Comparison of ENCODE assay signal across 1 cellular context in genomic region chr7:6159097-6159483, GRCh38.
TF ChIP-seq lines count a peak whose summit lies in the region.

No MANE protein-coding gene starts in this region.

TF ChIP-seq in IMR-90, 13 proteins besides CTCF, POLR2A, EP300 and RAD21 (continued from another document):
- no peak for TF ChIP-seq SMC3 (IDR thresholded peaks at IDR 0.05; ENCODE audit: low read depth, low read length)
- TF ChIP-seq, protein P1, sequence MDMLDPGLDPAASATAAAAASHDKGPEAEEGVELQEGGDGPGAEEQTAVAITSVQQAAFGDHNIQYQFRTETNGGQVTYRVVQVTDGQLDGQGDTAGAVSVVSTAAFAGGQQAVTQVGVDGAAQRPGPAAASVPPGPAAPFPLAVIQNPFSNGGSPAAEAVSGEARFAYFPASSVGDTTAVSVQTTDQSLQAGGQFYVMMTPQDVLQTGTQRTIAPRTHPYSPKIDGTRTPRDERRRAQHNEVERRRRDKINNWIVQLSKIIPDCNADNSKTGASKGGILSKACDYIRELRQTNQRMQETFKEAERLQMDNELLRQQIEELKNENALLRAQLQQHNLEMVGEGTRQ (IDR thresholded peaks at IDR 0.05; ENCODE audit: low read depth, low read length) = no peak
- no peak for TF ChIP-seq NFE2L2 (IDR thresholded peaks at IDR 0.05; ENCODE audit: low read depth, low read length)
- no peak for TF ChIP-seq RCOR1 (IDR thresholded peaks at IDR 0.05; ENCODE audit: insufficient replicate concordance, low read length)
- no peak for TF ChIP-seq MAFK (IDR thresholded peaks at IDR 0.05; ENCODE audit: low read depth, low read length)
